Comparison of ENCODE assay signal across 13 cellular contexts in genomic region chr4:150181536-150181935, GRCh38.
A peak's percentile ranks its signal among the peaks of the same experiment; 100 is the strongest.
DNase-seq lines count a peak whose midpoint lies in the region; ATAC-seq, FAIRE-seq and TF ChIP-seq lines count a peak whose summit lies in the region.
"Had no signal": no experiment of that assay in that cellular context is flagged by ENCODE, and none has a peak within 500 bp of the region (broad histone marks: within the 10 kb centered on the region; RNA-seq: fewer than 3 reads in every experiment).

No MANE protein-coding gene starts in this region.

- H3K27me3 ChIP-seq in BLaER1 treated with 17β-estradiol and CSF1 and Interleukin-3, amounts not matched to agents 10 nM and 100 nM: no peaks in the 10 kb centered on the region
- no peaks in the 10 kb centered on the region for H3K27me3 ChIP-seq in HepG2 (ENCODE audit: control insufficient read depth in 1 of 2, insufficient read depth in 2 of 2, low read length in 2 of 2)
- H3K27me3 ChIP-seq in effector memory CD4-positive, alpha-beta T cell (replicated peaks; ENCODE audit: control insufficient read depth, insufficient read depth, low read length, poor library complexity, severe bottlenecking): no peaks in the 10 kb centered on the region
- H3K27me3 ChIP-seq: neutrophil had no signal

- no TSS peak for BruUV-seq in HepG2 (replicated peaks; lab: Mats Ljungman, UMichigan)

- TF ChIP-seq EP300 in HepG2 (IDR thresholded peaks at IDR 0.05; ENCODE audit: low read depth in 2 of 2, low read length in 2 of 2) (no peak), HepG2 (CRISPR knock-in tag; IDR thresholded peaks at IDR 0.05; ENCODE audit: borderline replicate concordance) (no peak)

- no peaks in the 10 kb centered on the region for H3K79me2 ChIP-seq in HepG2 (ENCODE audit: insufficient read depth, low read length)

- peak; percentile 20 for DNase-seq in Jurkat, Clone E6-1 (ENCODE audit: low read depth, low spot score)
- peak; percentile 48 for DNase-seq in choroid plexus epithelial cell (ENCODE audit: low read depth)
- no peak for DNase-seq in HepG2 (ENCODE audit: low spot score)
- DNase-seq in effector memory CD4-positive, alpha-beta T cell: no peak
- no peak for DNase-seq in activated CD4-positive, alpha-beta memory T cell treated with anti-CD3 and anti-CD28 coated beads, Interleukin-2, amount 10 ng/mL, durations not matched to agents 7 days and 5 days
- DNase-seq in effector CD8-positive, alpha-beta T cell (lab: John Stamatoyannopoulos, UW): no peak
- DNase-seq: CD8-positive, alpha-beta T cell; HCEC 1CT; NCI-H2107 had no signal

- no peak overlapping the region for H3K27ac Mint-ChIP-seq in activated CD4-positive, alpha-beta memory T cell treated with anti-CD3 and anti-CD28 coated beads, Interleukin-2, amount 10 ng/mL, durations not matched to agents 7 days and 5 days
- H3K27ac Mint-ChIP-seq: CD8-positive, alpha-beta T cell had no signal

- no peaks in the 10 kb centered on the region for H4K20me1 ChIP-seq in BLaER1 treated with 17β-estradiol and CSF1 and Interleukin-3, amounts not matched to agents 10 nM and 100 nM
- H4K20me1 ChIP-seq in HepG2 (ENCODE audit: insufficient read depth, low read length): no peaks in the 10 kb centered on the region

- no peak for ATAC-seq in HepG2
- ATAC-seq in HG03175 (IDR thresholded peaks at IDR 0.05; ENCODE audit: unreplicated experiment): no peak
- ATAC-seq: CD8-positive, alpha-beta T cell had no signal

- H3K4me1 Mint-ChIP-seq in activated CD4-positive, alpha-beta memory T cell treated with anti-CD3 and anti-CD28 coated beads, Interleukin-2, amount 10 ng/mL, durations not matched to agents 7 days and 5 days: no peaks in the 10 kb centered on the region

- H3K4me2 ChIP-seq in BLaER1 treated with 17β-estradiol and CSF1 and Interleukin-3, amounts not matched to agents 10 nM and 100 nM: peak overlapping the region; percentile 23 to 75 (median 56); a peak in 21 of 22 replicates
- no peak overlapping the region for H3K4me2 ChIP-seq in HepG2 (ENCODE audit: low read depth, low read length)

- no peaks in the 10 kb centered on the region for H3K36me3 Mint-ChIP-seq in activated CD4-positive, alpha-beta memory T cell treated with anti-CD3 and anti-CD28 coated beads, Interleukin-2, amount 10 ng/mL, durations not matched to agents 7 days and 5 days (ENCODE audit: low read depth)
- H3K36me3 Mint-ChIP-seq: CD8-positive, alpha-beta T cell had no signal

- H3K4me1 ChIP-seq in BLaER1 treated with 17β-estradiol and CSF1 and Interleukin-3, amounts not matched to agents 10 nM and 100 nM: peaks cover 17 to 39% (median 32%) of the 10 kb centered on the region in 10 experiments
- no peaks in the 10 kb centered on the region for H3K4me1 ChIP-seq in HepG2 (ENCODE audit: insufficient read depth, low read length)
- no peaks in the 10 kb centered on the region for H3K4me1 ChIP-seq in effector memory CD4-positive, alpha-beta T cell (ENCODE audit: control insufficient read depth, insufficient read depth, low read length, poor library complexity, severe bottlenecking)

- POLR2A ChIA-PET in HepG2 (lab: Yijun Ruan, JAX): no interaction called here
- POLR2A ChIA-PET in activated CD4-positive, alpha-beta memory T cell treated with anti-CD3 and anti-CD28 coated beads, Interleukin-2, amount 10 ng/mL, durations not matched to agents 7 days and 5 days (lab: Charles Lee): no interaction called here

- no peaks in the 10 kb centered on the region for H3K9me3 Mint-ChIP-seq in activated CD4-positive, alpha-beta memory T cell treated with anti-CD3 and anti-CD28 coated beads, Interleukin-2, amount 10 ng/mL, durations not matched to agents 7 days and 5 days
- H3K9me3 Mint-ChIP-seq: CD8-positive, alpha-beta T cell had no signal

- peaks cover 0 to 14% (median 10%) of the 10 kb centered on the region in 11 experiments; a peak in 9 of 22 replicates for H3K9me3 ChIP-seq in BLaER1 treated with 17β-estradiol and CSF1 and Interleukin-3, amounts not matched to agents 10 nM and 100 nM (replicated peaks in 1 of 11)
- no peaks in the 10 kb centered on the region for H3K9me3 ChIP-seq in HepG2 (ENCODE audit: low read length)
- H3K9me3 ChIP-seq in effector memory CD4-positive, alpha-beta T cell (ENCODE audit: control insufficient read depth, low read length): no peaks in the 10 kb centered on the region
- H3K9me3 ChIP-seq: neutrophil had no signal

- TF ChIP-seq RAD21 in HepG2 (CRISPR knock-in tag; IDR thresholded peaks at IDR 0.05): no peak

- H3K4me3 ChIP-seq in BLaER1 treated with 17β-estradiol and CSF1 and Interleukin-3, amounts not matched to agents 10 nM and 100 nM: no peak overlapping the region
- no peak overlapping the region for H3K4me3 ChIP-seq in Jurkat, Clone E6-1 (ENCODE audit: low read length)
- H3K4me3 ChIP-seq in choroid plexus epithelial cell (ENCODE audit: low read depth, low read length): no peak overlapping the region
- no peak overlapping the region for H3K4me3 ChIP-seq in HepG2 (replicated peaks in 1 of 3; ENCODE audit: insufficient read depth in 1 of 3, low read depth in 2 of 3, low read length in 3 of 3)
- no peak overlapping the region for H3K4me3 ChIP-seq in effector memory CD4-positive, alpha-beta T cell (ENCODE audit: insufficient read depth, low read depth, low read length, poor library complexity, severe bottlenecking)

- peak overlapping the region in 2 of 11 experiments; percentile 15 to 38; a peak in 2 of 22 replicates for H3K27ac ChIP-seq in BLaER1 treated with 17β-estradiol and CSF1 and Interleukin-3, amounts not matched to agents 10 nM and 100 nM
- no peak overlapping the region for H3K27ac ChIP-seq in HepG2 (ENCODE audit: extremely low read length, insufficient read depth, low read length)
- H3K27ac ChIP-seq in effector memory CD4-positive, alpha-beta T cell (ENCODE audit: insufficient read depth, low read length, poor library complexity, severe bottlenecking): no peak overlapping the region
- H3K27ac ChIP-seq: neutrophil had no signal

- no peak for TF ChIP-seq POLR2A in HepG2 (IDR thresholded peaks at IDR 0.05; ENCODE audit: insufficient read depth in 1 of 2, low read depth in 2 of 2, low read length in 2 of 2)

- CTCF ChIA-PET in HepG2 (lab: Yijun Ruan, JAX; ENCODE audit: low intra/inter-chr PET ratio, low total read pairs): no interaction called here
- CTCF ChIA-PET in activated CD4-positive, alpha-beta memory T cell treated with anti-CD3 and anti-CD28 coated beads, Interleukin-2, amount 10 ng/mL, durations not matched to agents 7 days and 5 days (lab: Charles Lee): no interaction called here

- peaks cover 8% of the 10 kb centered on the region for H3K27me3 Mint-ChIP-seq in activated CD4-positive, alpha-beta memory T cell treated with anti-CD3 and anti-CD28 coated beads, Interleukin-2, amount 10 ng/mL, durations not matched to agents 7 days and 5 days

- intact Hi-C loops in HepG2 (cut with micrococcal nuclease; ENCODE audit: unreplicated experiment): no loop called here

- no peak for TF ChIP-seq CTCF in choroid plexus epithelial cell (conservative IDR thresholded peaks at IDR 0.05; ENCODE audit: low read depth, low read length)
- TF ChIP-seq CTCF in HepG2 (CRISPR knock-in tag; IDR thresholded peaks at IDR 0.05): no peak

- H3K36me3 ChIP-seq in BLaER1 treated with 17β-estradiol and CSF1 and Interleukin-3, amounts not matched to agents 10 nM and 100 nM: no peaks in the 10 kb centered on the region
- no peaks in the 10 kb centered on the region for H3K36me3 ChIP-seq in HepG2 (replicated peaks in 1 of 2; ENCODE audit: control insufficient read depth in 1 of 2, insufficient read depth in 2 of 2, low read length in 2 of 2)
- no peaks in the 10 kb centered on the region for H3K36me3 ChIP-seq in effector memory CD4-positive, alpha-beta T cell (ENCODE audit: control insufficient read depth, insufficient read depth, low read length)
- H3K36me3 ChIP-seq: neutrophil had no signal

- in situ Hi-C loops in HepG2 (cut with HindIII; ENCODE audit: extremely low pct_ligation_motif_present, low pct_unique_long_range_greater_than_20kb): no loop called here

- H3K9ac ChIP-seq in BLaER1 treated with 17β-estradiol and CSF1 and Interleukin-3, amounts not matched to agents 10 nM and 100 nM: no peak overlapping the region
- no peak overlapping the region for H3K9ac ChIP-seq in HepG2 (ENCODE audit: insufficient read depth, low read depth, low read length)

- no peak overlapping the region for H2AFZ ChIP-seq in HepG2 (ENCODE audit: low read length)

- no peak for FAIRE-seq in HepG2 (lab: Jason Lieb, UNC)
- FAIRE-seq: TTC549 had no signal

- H3K4me3 Mint-ChIP-seq in activated CD4-positive, alpha-beta memory T cell treated with anti-CD3 and anti-CD28 coated beads, Interleukin-2, amount 10 ng/mL, durations not matched to agents 7 days and 5 days: no peak overlapping the region
- H3K4me3 Mint-ChIP-seq: CD8-positive, alpha-beta T cell had no signal

TF ChIP-seq in HepG2, 621 proteins besides CTCF, POLR2A, EP300 and RAD21:
- TF ChIP-seq RFX1 (IDR thresholded peaks at IDR 0.05) (peak; percentile 11; the same call in 1 of the 2 replicates), ZNF543 (CRISPR knock-in tag; IDR thresholded peaks at IDR 0.05) (no peak)
TF ChIP-seq in HepG2: peak in this region for 1.

Comparison
In these comparisons a context has a peak if more than half of its experiments do, and no peak if none do; other contexts are left out.
1. DNase-seq: peak in Jurkat, Clone E6-1 (single experiment) and choroid plexus epithelial cell (single experiment); none in HepG2 (single experiment), effector memory CD4-positive, alpha-beta T cell (0 of 3), activated CD4-positive, alpha-beta memory T cell treated with anti-CD3 and anti-CD28 coated beads, Interleukin-2, amount 10 ng/mL, durations not matched to agents 7 days and 5 days (single experiment) and effector CD8-positive, alpha-beta T cell (single experiment).